ENCODE assay signal across 15 cellular contexts in genomic region chr9:5870020-5870339, GRCh38. TPM values are rescaled to one million over a fixed set of nuclear protein-coding genes. Genes with fewer than 3 reads are reported as not detected.
"Had no signal": no experiment of that assay in that cellular context is flagged by ENCODE, and none has a peak within 500 bp of the region (broad histone marks: within the 10 kb centered on the region; RNA-seq: fewer than 3 reads in every experiment).

No MANE protein-coding gene starts in this region.

- H3K4me1 ChIP-seq: adrenal gland, esophagus muscularis mucosa had no signal

- H2AFZ ChIP-seq: hepatocyte had no signal

- H3K79me2 ChIP-seq: hepatocyte had no signal

- H3K27me3 Mint-ChIP-seq: activated naive CD4-positive, alpha-beta T cell treated with anti-CD3 and anti-CD28 coated beads, Interleukin-2, amount 10 ng/mL, durations not matched to agents 7 days and 5 days; naive thymus-derived CD4-positive, alpha-beta T cell; stimulated activated memory B cell treated with anti-CD40 and anti-IgM and Interleukin-4, amounts not matched to agents 10 μg/mL and 1 μg/mL and 100 μg/mL, for 72 hours had no signal

- H3K27me3 ChIP-seq: adrenal gland, esophagus muscularis mucosa, hepatocyte had no signal

- H3K4me3 Mint-ChIP-seq: activated naive CD4-positive, alpha-beta T cell treated with anti-CD3 and anti-CD28 coated beads, Interleukin-2, amount 10 ng/mL, durations not matched to agents 7 days and 5 days; naive thymus-derived CD4-positive, alpha-beta T cell; stimulated activated memory B cell treated with anti-CD40 and anti-IgM and Interleukin-4, amounts not matched to agents 10 μg/mL and 1 μg/mL and 100 μg/mL, for 72 hours; T-helper 1 cell treated with Interleukin-12 subunit alpha and Interleukin-12 subunit beta and Interleukin-4 antibody, amounts not matched to agents 30 μg/mL and 1 μg/mL, for 36 hours had no signal

- H3K27ac Mint-ChIP-seq: activated naive CD4-positive, alpha-beta T cell treated with anti-CD3 and anti-CD28 coated beads, Interleukin-2, amount 10 ng/mL, durations not matched to agents 7 days and 5 days; stimulated activated memory B cell treated with anti-CD40 and anti-IgM and Interleukin-4, amounts not matched to agents 10 μg/mL and 1 μg/mL and 100 μg/mL, for 72 hours; T-helper 1 cell treated with Interleukin-12 subunit alpha and Interleukin-12 subunit beta and Interleukin-4 antibody, amounts not matched to agents 30 μg/mL and 1 μg/mL, for 36 hours had no signal

- H3K4me2 ChIP-seq: hepatocyte had no signal

- H3K4me3 ChIP-seq: adrenal gland, coronary artery, esophagus muscularis mucosa, hepatocyte, mucosa of descending colon had no signal

- ATAC-seq: left lobe of liver; naive thymus-derived CD4-positive, alpha-beta T cell; stimulated activated memory B cell treated with anti-CD40 and anti-IgM and Interleukin-4, amounts not matched to agents 10 μg/mL and 1 μg/mL and 100 μg/mL, for 72 hours had no signal

- H3K9me3 ChIP-seq: adrenal gland, esophagus muscularis mucosa, mucosa of descending colon had no signal

- H3K36me3 ChIP-seq: adrenal gland, WERI-Rb-1 had no signal

- H3K9me3 Mint-ChIP-seq: activated naive CD4-positive, alpha-beta T cell treated with anti-CD3 and anti-CD28 coated beads, Interleukin-2, amount 10 ng/mL, durations not matched to agents 7 days and 5 days; naive thymus-derived CD4-positive, alpha-beta T cell; stimulated activated memory B cell treated with anti-CD40 and anti-IgM and Interleukin-4, amounts not matched to agents 10 μg/mL and 1 μg/mL and 100 μg/mL, for 72 hours; T-helper 1 cell treated with Interleukin-12 subunit alpha and Interleukin-12 subunit beta and Interleukin-4 antibody, amounts not matched to agents 30 μg/mL and 1 μg/mL, for 36 hours had no signal

- DNase-seq: central memory CD4-positive, alpha-beta T cell; retina; WERI-Rb-1 had no signal

- H3K27ac ChIP-seq: adrenal gland, coronary artery, esophagus muscularis mucosa, hepatocyte, WERI-Rb-1 had no signal

RNA-seq across cellular contexts. Expression of gene MLANA, which starts 20.7 kb away (rescaled TPM):
- total RNA-seq: activated CD8-positive, alpha-beta memory T cell treated with anti-CD3 and anti-CD28 coated beads for 36 hours; adrenal gland; esophagus muscularis mucosa; hepatocyte; left lobe of liver; mucosa of descending colon; naive thymus-derived CD4-positive, alpha-beta T cell had no signal
- polyA plus RNA-seq: adrenal gland, hepatocyte, keratinocyte had no signal
